Comparison of ENCODE assay signal across 35 cellular contexts in genomic region chr3:105528956-105529355, GRCh38.
"Had no signal": no experiment of that assay in that cellular context is flagged by ENCODE, and none has a peak within 500 bp of the region (broad histone marks: within the 10 kb centered on the region; RNA-seq: fewer than 3 reads in every experiment).

No MANE protein-coding gene starts in this region.

- H3K4me1 Mint-ChIP-seq: activated B cell treated with CpG ODN at 0.5 μM for 24 hours; activated naive CD4-positive, alpha-beta T cell treated with anti-CD3 and anti-CD28 coated beads, Interleukin-2, amount 10 ng/mL, durations not matched to agents 7 days and 5 days; central memory CD8-positive, alpha-beta T cell had no signal

- H3K4me2 ChIP-seq: PC-9 had no signal

- H2AFZ ChIP-seq: PC-9 had no signal

- H3K4me3 Mint-ChIP-seq: activated B cell treated with CpG ODN at 0.5 μM for 24 hours; activated CD4-positive, alpha-beta memory T cell treated with anti-CD3 and anti-CD28 coated beads for 36 hours; activated CD8-positive, alpha-beta memory T cell treated with anti-CD3 and anti-CD28 coated beads, Interleukin-2, amount 10 ng/mL, durations not matched to agents 7 days and 5 days; activated naive CD4-positive, alpha-beta T cell treated with anti-CD3 and anti-CD28 coated beads, Interleukin-2, amount 10 ng/mL, durations not matched to agents 7 days and 5 days; activated naive CD8-positive, alpha-beta T cell; activated naive CD8-positive, alpha-beta T cell treated with anti-CD3 and anti-CD28 coated beads, Interleukin-2, amount 50 U/mL, for 24 hours; central memory CD8-positive, alpha-beta T cell had no signal

- FAIRE-seq: RCC 7860 had no signal

- H3K27me3 Mint-ChIP-seq: activated B cell treated with CpG ODN at 0.5 μM for 24 hours; activated CD4-positive, alpha-beta memory T cell treated with anti-CD3 and anti-CD28 coated beads for 36 hours; activated CD8-positive, alpha-beta memory T cell treated with anti-CD3 and anti-CD28 coated beads, Interleukin-2, amount 10 ng/mL, durations not matched to agents 7 days and 5 days; activated naive CD4-positive, alpha-beta T cell treated with anti-CD3 and anti-CD28 coated beads, Interleukin-2, amount 10 ng/mL, durations not matched to agents 7 days and 5 days; activated naive CD8-positive, alpha-beta T cell; activated naive CD8-positive, alpha-beta T cell treated with anti-CD3 and anti-CD28 coated beads, Interleukin-2, amount 50 U/mL, for 24 hours; central memory CD8-positive, alpha-beta T cell had no signal

- H3K4me3 ChIP-seq: cardiac muscle cell, PC-9 had no signal

- ATAC-seq: activated CD8-positive, alpha-beta memory T cell treated with anti-CD3 and anti-CD28 coated beads, Interleukin-2, amount 10 ng/mL, durations not matched to agents 7 days and 5 days; activated naive CD8-positive, alpha-beta T cell treated with anti-CD3 and anti-CD28 coated beads, Interleukin-2, amount 50 U/mL, for 24 hours had no signal

- H3K36me3 ChIP-seq: cardiac muscle cell had no signal

- H3K27me3 ChIP-seq: cardiac muscle cell had no signal

- DNase-seq: activated B cell treated with CpG ODN at 0.5 μM for 24 hours; activated CD4-positive, alpha-beta memory T cell treated with anti-CD3 and anti-CD28 coated beads for 36 hours; activated CD4-positive, alpha-beta T cell treated with anti-CD3 and anti-CD28 coated beads for 4 hours; activated CD4-positive, alpha-beta T cell treated with anti-CD3 and anti-CD28 coated beads, Interleukin-2, amount 50 U/mL, for 1 hour; activated CD4-positive, CD25-positive, alpha-beta regulatory T cell treated with anti-CD3 and anti-CD28 coated beads, Interleukin-2, amount 50 U/mL, for 72 hours; activated CD8-positive, alpha-beta memory T cell treated with anti-CD3 and anti-CD28 coated beads for 24 hours; activated CD8-positive, alpha-beta memory T cell treated with anti-CD3 and anti-CD28 coated beads, Interleukin-2, amount 10 ng/mL, durations not matched to agents 7 days and 5 days; activated CD8-positive, alpha-beta memory T cell treated with anti-CD3 and anti-CD28 coated beads, Interleukin-2, amount 50 U/mL, for 48 hours; activated effector memory CD4-positive, alpha-beta T cell treated with Interleukin-2 at 50 U/mL for 16 hours; activated naive CD4-positive, alpha-beta T cell treated with anti-CD3 and anti-CD28 coated beads, Interleukin-2, amount 10 ng/mL, durations not matched to agents 7 days and 5 days; activated naive CD8-positive, alpha-beta T cell treated with anti-CD3 and anti-CD28 coated beads, Interleukin-2, amount 50 U/mL, for 24 hours; activated T-cell treated with anti-CD3 and anti-CD28 coated beads, Interleukin-2, amount 50 U/mL, for 48 hours; aorta; Karpas-422; NCI-H1105; NCI-H1436; NCI-H1694; NCI-H1930; NCI-H2081 treated with DMSO at 0.1 percent for 48 hours; NCI-H510A; NCI-H526; NCI-H748 treated with DMSO at 0.1 percent for 48 hours; NK-92 treated with Interleukin-12 subunit alpha and Interleukin-12 subunit beta, amount 100 ng/mL, for 24 hours; Right ventricle myocardium superior; SW 1271; T-helper 1 cell; T-helper 2 cell; T-helper 9 cell had no signal

- H3K27ac Mint-ChIP-seq: activated B cell treated with CpG ODN at 0.5 μM for 24 hours; activated CD4-positive, alpha-beta memory T cell treated with anti-CD3 and anti-CD28 coated beads for 36 hours; activated CD8-positive, alpha-beta memory T cell treated with anti-CD3 and anti-CD28 coated beads, Interleukin-2, amount 10 ng/mL, durations not matched to agents 7 days and 5 days; activated naive CD4-positive, alpha-beta T cell treated with anti-CD3 and anti-CD28 coated beads, Interleukin-2, amount 10 ng/mL, durations not matched to agents 7 days and 5 days; activated naive CD8-positive, alpha-beta T cell; activated naive CD8-positive, alpha-beta T cell treated with anti-CD3 and anti-CD28 coated beads, Interleukin-2, amount 50 U/mL, for 24 hours had no signal

- H3K9me3 Mint-ChIP-seq: activated B cell treated with CpG ODN at 0.5 μM for 24 hours; activated CD4-positive, alpha-beta memory T cell treated with anti-CD3 and anti-CD28 coated beads for 36 hours; activated naive CD4-positive, alpha-beta T cell treated with anti-CD3 and anti-CD28 coated beads, Interleukin-2, amount 10 ng/mL, durations not matched to agents 7 days and 5 days; activated naive CD8-positive, alpha-beta T cell treated with anti-CD3 and anti-CD28 coated beads, Interleukin-2, amount 50 U/mL, for 24 hours; central memory CD8-positive, alpha-beta T cell had no signal

- H3K27ac ChIP-seq: cardiac muscle cell, PC-9, RWPE1, VCaP had no signal

- H3K36me3 Mint-ChIP-seq: activated naive CD4-positive, alpha-beta T cell treated with anti-CD3 and anti-CD28 coated beads, Interleukin-2, amount 10 ng/mL, durations not matched to agents 7 days and 5 days; activated naive CD8-positive, alpha-beta T cell had no signal
